ENCODE assay signal across 18 cellular contexts in the genomic region with DNA sequence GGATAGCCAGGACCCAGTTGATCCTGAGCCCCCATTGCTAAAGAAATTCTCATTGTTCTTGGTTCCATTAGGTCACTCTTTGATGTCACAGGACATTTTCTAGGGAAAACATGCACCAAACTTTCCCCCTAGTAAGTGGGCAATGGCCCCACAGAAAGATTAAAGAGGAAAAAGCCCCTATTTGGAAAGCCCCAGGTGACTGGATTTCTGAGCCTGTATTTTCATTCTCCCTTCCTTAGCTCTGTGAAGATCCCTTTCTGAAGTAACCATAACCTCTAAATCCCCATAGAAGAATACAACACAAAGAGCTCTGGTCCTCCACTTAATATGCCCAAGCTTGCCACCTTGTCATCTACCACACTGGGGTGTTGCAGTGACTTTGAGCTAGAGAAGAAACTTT.
DNase-seq lines count a peak whose midpoint lies in the region; ATAC-seq, FAIRE-seq and TF ChIP-seq lines count a peak whose summit lies in the region.
"Had no signal": no experiment of that assay in that cellular context is flagged by ENCODE, and none has a peak within 500 bp of the region (broad histone marks: within the 10 kb centered on the region; RNA-seq: fewer than 3 reads in every experiment).

No MANE protein-coding gene starts in this region.

- H3K18ac ChIP-seq in H9 (ENCODE audit: insufficient read length, low read depth, low read length) = no peak overlapping the region

- H2BK20ac ChIP-seq in H9 (ENCODE audit: low read depth, low read length, poor library complexity, severe bottlenecking) = no peak overlapping the region

- H3K56ac ChIP-seq in H9 (ENCODE audit: insufficient read length, low read depth, low read length) = no peak overlapping the region

- H3K27me3 Mint-ChIP-seq in activated naive CD4-positive, alpha-beta T cell treated with anti-CD3 and anti-CD28 coated beads, Interleukin-2, amount 10 ng/mL, durations not matched to agents 7 days and 5 days = no peaks in the 10 kb centered on the region
- H3K27me3 Mint-ChIP-seq in H9 (ENCODE audit: low read depth) = no peaks in the 10 kb centered on the region
- no peaks in the 10 kb centered on the region for H3K27me3 Mint-ChIP-seq in stimulated activated naive B cell treated with anti-CD40 and anti-IgM and Interleukin-4, amounts not matched to agents 10 μg/mL and 1 μg/mL and 100 μg/mL, for 72 hours
- H3K27me3 Mint-ChIP-seq: B cell had no signal

- no peak for DNase-seq in activated naive CD4-positive, alpha-beta T cell treated with anti-CD3 and anti-CD28 coated beads, Interleukin-2, amount 50 U/mL, for 72 hours (ENCODE audit: low spot score in 2 of 2)
- no peak for DNase-seq in activated naive CD4-positive, alpha-beta T cell treated with anti-CD3 and anti-CD28 coated beads, Interleukin-2, amount 10 ng/mL, durations not matched to agents 7 days and 5 days
- DNase-seq in H9 (no peak), GM12878 (ENCODE audit: low read depth, low spot score) (no peak), NCI-H2081 treated with DMSO at 0.1 percent for 48 hours (lab: John Stamatoyannopoulos, UW) (no peak), NCI-H526 (lab: John Stamatoyannopoulos, UW) (no peak), NCI-H774 (lab: John Stamatoyannopoulos, UW) (no peak)
- no peak for DNase-seq in stimulated activated naive B cell treated with anti-CD40 and anti-IgM and Interleukin-4, amounts not matched to agents 10 μg/mL and 1 μg/mL and 100 μg/mL, for 72 hours
- DNase-seq: NCI-H1436 treated with DMSO at 0.1 percent for 48 hours; NCI-H2227 treated with DMSO at 0.1 percent for 48 hours; NCI-H526 treated with DMSO at 0.1 percent for 48 hours; NK-92 treated with Interleukin-12 subunit alpha and Interleukin-12 subunit beta, amount 100 ng/mL, for 24 hours; OCI-M1; SJCRH30 had no signal

- H4K5ac ChIP-seq in H9 (ENCODE audit: insufficient read length, low read depth, low read length) = no peak overlapping the region

- no peak overlapping the region for H2AFZ ChIP-seq in H9 (ENCODE audit: low read length)
- H2AFZ ChIP-seq in GM12878 (ENCODE audit: control insufficient read depth, low read depth, low read length) = no peak overlapping the region

- H3K79me1 ChIP-seq in H9 (ENCODE audit: insufficient read depth, low read depth, low read length, poor library complexity, severe bottlenecking) = no peaks in the 10 kb centered on the region

- H3K27ac ChIP-seq in H9 (ENCODE audit: insufficient read length, low read depth, low read length) = no peak overlapping the region
- H3K27ac ChIP-seq in GM12878 (ENCODE audit: control insufficient read depth, insufficient read depth) = no peak overlapping the region
- H3K27ac ChIP-seq: RWPE1, SJCRH30 had no signal

- no peak overlapping the region for H2BK120ac ChIP-seq in H9 (ENCODE audit: low read depth, low read length, poor library complexity, severe bottlenecking)

- TF ChIP-seq RAD21 in GM12878 (IDR thresholded peaks at IDR 0.05; ENCODE audit: insufficient read depth, low read depth, low read length) = no peak

- no peak for FAIRE-seq in GM12878 (lab: Jason Lieb, UNC)
- FAIRE-seq: K562 had no signal

- H3K9ac ChIP-seq in H9 (ENCODE audit: extremely low read depth, insufficient read length, low read length) (no peak overlapping the region), GM12878 (ENCODE audit: control insufficient read depth, insufficient read depth, low read length) (no peak overlapping the region)

- H4K8ac ChIP-seq in H9 (replicated peaks; ENCODE audit: insufficient read length, low read depth, low read length) = no peak overlapping the region

- H2BK5ac ChIP-seq in H9 (ENCODE audit: insufficient read length, low read length) = no peak overlapping the region

- in situ Hi-C loops in GM12878 (cut with MboI) = no loop called here

- H3K9me3 Mint-ChIP-seq in activated naive CD4-positive, alpha-beta T cell treated with anti-CD3 and anti-CD28 coated beads, Interleukin-2, amount 50 U/mL, for 72 hours = peaks cover 5 to 20% of the 10 kb centered on the region in 2 donors
- peaks cover 3% of the 10 kb centered on the region for H3K9me3 Mint-ChIP-seq in activated naive CD4-positive, alpha-beta T cell treated with anti-CD3 and anti-CD28 coated beads, Interleukin-2, amount 10 ng/mL, durations not matched to agents 7 days and 5 days
- H3K9me3 Mint-ChIP-seq in H9 = no peaks in the 10 kb centered on the region; a peak in 1 of 5 replicates
- H3K9me3 Mint-ChIP-seq in stimulated activated naive B cell treated with anti-CD40 and anti-IgM and Interleukin-4, amounts not matched to agents 10 μg/mL and 1 μg/mL and 100 μg/mL, for 72 hours = peaks cover 2 to 5% of the 10 kb centered on the region in 2 donors

- H3K36me3 Mint-ChIP-seq in activated naive CD4-positive, alpha-beta T cell treated with anti-CD3 and anti-CD28 coated beads, Interleukin-2, amount 50 U/mL, for 72 hours = peaks cover 7% of the 10 kb centered on the region in 2 donors
- no peaks in the 10 kb centered on the region for H3K36me3 Mint-ChIP-seq in activated naive CD4-positive, alpha-beta T cell treated with anti-CD3 and anti-CD28 coated beads, Interleukin-2, amount 10 ng/mL, durations not matched to agents 7 days and 5 days
- no peaks in the 10 kb centered on the region for H3K36me3 Mint-ChIP-seq in H9 (ENCODE audit: insufficient read depth in 1 of 3, low read depth in 3 of 3)
- peaks cover 7 to 19% of the 10 kb centered on the region in 2 donors for H3K36me3 Mint-ChIP-seq in stimulated activated naive B cell treated with anti-CD40 and anti-IgM and Interleukin-4, amounts not matched to agents 10 μg/mL and 1 μg/mL and 100 μg/mL, for 72 hours

- no peak for ATAC-seq in activated naive CD4-positive, alpha-beta T cell treated with anti-CD3 and anti-CD28 coated beads, Interleukin-2, amount 50 U/mL, for 72 hours
- peak; percentile 55 for ATAC-seq in GM12878
- peak in 1 of 2 donors; percentile 36 for ATAC-seq in stimulated activated naive B cell treated with anti-CD40 and anti-IgM and Interleukin-4, amounts not matched to agents 10 μg/mL and 1 μg/mL and 100 μg/mL, for 72 hours (replicated peaks)
- ATAC-seq: K562 had no signal

- no peaks in the 10 kb centered on the region for H3K36me3 ChIP-seq in GM12878 (ENCODE audit: control insufficient read depth in 2 of 2, insufficient read depth in 2 of 2, low read length in 1 of 2)
- H3K36me3 ChIP-seq: HAP-1, SJCRH30 had no signal

- H3T11ph ChIP-seq in H9 (ENCODE audit: low read length) = no peak overlapping the region

- TF ChIP-seq POLR2A in GM12878 (IDR thresholded peaks at IDR 0.05; ENCODE audit: low read depth, low read length) = no peak

- H3K79me2 ChIP-seq in H9 (ENCODE audit: insufficient read depth, low read length) (no peaks in the 10 kb centered on the region), GM12878 (ENCODE audit: control insufficient read depth, insufficient read depth, low read length) (no peaks in the 10 kb centered on the region)

- CTCF ChIA-PET in activated naive CD4-positive, alpha-beta T cell treated with anti-CD3 and anti-CD28 coated beads, Interleukin-2, amount 10 ng/mL, durations not matched to agents 7 days and 5 days (lab: Charles Lee) = no interaction called here
- CTCF ChIA-PET in GM12878 (lab: Yijun Ruan, JAX) = interaction anchor here (0.7 to 1.5 kb wide), 3 partner anchors 14 to 162 kb away, joined by 3 read pairs; no protein-coding TSS in a partner anchor

- POLR2A ChIA-PET in GM12878 (lab: Charles Lee) = interaction anchor here (1.6 kb wide), 1 partner anchor 52 kb away, joined by 4 read pairs; no protein-coding TSS in a partner anchor

- no peaks in the 10 kb centered on the region for H3K23me2 ChIP-seq in H9 (ENCODE audit: insufficient read length, low read depth, low read length, poor library complexity, severe bottlenecking)

- H3K4me1 ChIP-seq in H9 (ENCODE audit: insufficient read depth, low read length) (peaks cover 19% of the 10 kb centered on the region), GM12878 (ENCODE audit: control insufficient read depth, insufficient read depth, low read length) (no peaks in the 10 kb centered on the region)
- H3K4me1 ChIP-seq: HAP-1 had no signal

- H2BK12ac ChIP-seq in H9 (ENCODE audit: insufficient read length, low read depth, low read length) = no peak overlapping the region

- no peak overlapping the region for H2AK5ac ChIP-seq in H9 (ENCODE audit: insufficient read length, low read length)

- H3K14ac ChIP-seq in H9 (ENCODE audit: insufficient read depth, low read length) = no peak overlapping the region

- no peak for TF ChIP-seq CTCF in H9 (conservative IDR thresholded peaks at IDR 0.05)
- TF ChIP-seq CTCF in GM12878 (IDR thresholded peaks at IDR 0.05 in 2 of 3, conservative IDR thresholded peaks at IDR 0.05 in 1 of 3; ENCODE audit: control insufficient read depth in 2 of 3, extremely low read depth in 1 of 3, insufficient read depth in 1 of 3, low read depth in 3 of 3, low read length in 3 of 3) = no peak

- H3K27ac Mint-ChIP-seq in activated naive CD4-positive, alpha-beta T cell treated with anti-CD3 and anti-CD28 coated beads, Interleukin-2, amount 50 U/mL, for 72 hours = peak overlapping the region; percentile 16 to 27
- no peak overlapping the region for H3K27ac Mint-ChIP-seq in activated naive CD4-positive, alpha-beta T cell treated with anti-CD3 and anti-CD28 coated beads, Interleukin-2, amount 10 ng/mL, durations not matched to agents 7 days and 5 days
- H3K27ac Mint-ChIP-seq in H9 = peak overlapping the region; percentile 16 to 62 (median 57); a peak in 5 of 7 replicates
- peak overlapping the region; percentile 25 for H3K27ac Mint-ChIP-seq in stimulated activated naive B cell treated with anti-CD40 and anti-IgM and Interleukin-4, amounts not matched to agents 10 μg/mL and 1 μg/mL and 100 μg/mL, for 72 hours
- H3K27ac Mint-ChIP-seq: B cell had no signal

- no peak overlapping the region for H3K4me3 ChIP-seq in GM12878
- H3K4me3 ChIP-seq: HAP-1, K562, SJCRH30 had no signal

- no peak overlapping the region for H3K4me2 ChIP-seq in H9 (ENCODE audit: insufficient read depth, insufficient read length, low read length)
- no peak overlapping the region for H3K4me2 ChIP-seq in GM12878 (ENCODE audit: control insufficient read depth, insufficient read depth)

- no peaks in the 10 kb centered on the region for H3K9me3 ChIP-seq in H9 (ENCODE audit: control insufficient read depth, low read depth, low read length)
- no peaks in the 10 kb centered on the region for H3K9me3 ChIP-seq in GM12878 (replicated peaks; ENCODE audit: control insufficient read depth, insufficient read depth, low read length)
- H3K9me3 ChIP-seq: HAP-1, SJCRH30 had no signal

- no peak overlapping the region for H2BK15ac ChIP-seq in H9 (ENCODE audit: low read depth, low read length)

- BruUV-seq in GM12878 (replicated peaks; lab: Mats Ljungman, UMichigan) = no TSS peak

- H4K20me1 ChIP-seq in H9 (ENCODE audit: control insufficient read depth, insufficient read depth, insufficient read length) (no peaks in the 10 kb centered on the region), GM12878 (ENCODE audit: control insufficient read depth, insufficient read depth) (no peaks in the 10 kb centered on the region)

- H3K27me3 ChIP-seq in H9 (ENCODE audit: insufficient read depth, low read length) = no peaks in the 10 kb centered on the region
- H3K27me3 ChIP-seq in GM12878 (replicated peaks in 1 of 2; ENCODE audit: control insufficient read depth in 2 of 2, insufficient read depth in 2 of 2, low read length in 1 of 2) = no peaks in the 10 kb centered on the region
- H3K27me3 ChIP-seq: SJCRH30 had no signal

- peaks cover 44% of the 10 kb centered on the region for H3K4me1 Mint-ChIP-seq in activated naive CD4-positive, alpha-beta T cell treated with anti-CD3 and anti-CD28 coated beads, Interleukin-2, amount 10 ng/mL, durations not matched to agents 7 days and 5 days
- peaks cover 51 to 59% of the 10 kb centered on the region in 2 experiments for H3K4me1 Mint-ChIP-seq in H9
- peaks cover 16 to 24% of the 10 kb centered on the region in 2 donors for H3K4me1 Mint-ChIP-seq in stimulated activated naive B cell treated with anti-CD40 and anti-IgM and Interleukin-4, amounts not matched to agents 10 μg/mL and 1 μg/mL and 100 μg/mL, for 72 hours

- H3K23ac ChIP-seq in H9 (ENCODE audit: insufficient read length, low read depth, low read length) = no peak overlapping the region

- intact Hi-C loops in GM12878 (cut with micrococcal nuclease; ENCODE audit: unreplicated experiment) = no loop called here

- no peak overlapping the region for H3K4ac ChIP-seq in H9 (ENCODE audit: low read depth, low read length)

- H4K91ac ChIP-seq in H9 (ENCODE audit: insufficient read length, low read depth, low read length) = no peak overlapping the region

- RAD21 ChIA-PET in GM12878 (lab: Charles Lee; ENCODE audit: unreplicated experiment) = interaction anchor here (1.1 to 1.3 kb wide), 2 partner anchors 18 to 44 kb away, joined by 3 to 4 read pairs; no protein-coding TSS in a partner anchor

- H3K4me3 Mint-ChIP-seq in activated naive CD4-positive, alpha-beta T cell treated with anti-CD3 and anti-CD28 coated beads, Interleukin-2, amount 10 ng/mL, durations not matched to agents 7 days and 5 days = no peak overlapping the region
- no peak overlapping the region for H3K4me3 Mint-ChIP-seq in H9
- H3K4me3 Mint-ChIP-seq in stimulated activated naive B cell treated with anti-CD40 and anti-IgM and Interleukin-4, amounts not matched to agents 10 μg/mL and 1 μg/mL and 100 μg/mL, for 72 hours = no peak overlapping the region
- H3K4me3 Mint-ChIP-seq: B cell had no signal

- TF ChIP-seq EP300 in GM12878 (IDR thresholded peaks at IDR 0.05; ENCODE audit: borderline replicate concordance in 1 of 2, control insufficient read depth in 1 of 2, low read depth in 2 of 2, low read length in 2 of 2) = no peak

- SMC1A ChIA-PET in GM12878 (lab: Charles Lee; ENCODE audit: uncharacterized antibody, unreplicated experiment) = interaction anchor here (0.9 to 2.1 kb wide), 7 partner anchors 9 to 647 kb away, joined by 3 to 14 read pairs (median 3); no protein-coding TSS in a partner anchor
